ENCODE assay signal across 30 cellular contexts in the genomic region with DNA sequence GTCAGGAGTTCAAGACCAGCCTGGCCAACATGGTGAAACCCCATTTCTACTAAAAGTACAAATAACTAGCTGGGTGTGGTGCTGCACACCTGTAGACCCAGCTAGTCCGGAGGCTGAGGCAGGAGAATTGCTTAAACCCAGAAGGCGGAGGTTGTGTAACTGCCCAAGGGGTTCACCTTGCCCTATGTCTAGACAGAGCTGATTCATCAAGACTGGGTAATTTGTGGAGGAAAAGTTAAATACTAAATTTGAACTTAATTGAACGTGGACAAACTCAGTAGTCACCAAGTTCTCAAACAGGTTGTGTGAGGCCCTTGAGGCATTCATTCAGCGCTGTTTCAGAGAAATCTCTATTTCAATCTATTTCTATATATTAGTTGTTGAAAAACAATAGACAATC.
"Had no signal": no experiment of that assay in that cellular context is flagged by ENCODE, and none has a peak within 500 bp of the region (broad histone marks: within the 10 kb centered on the region; RNA-seq: fewer than 3 reads in every experiment).

No MANE protein-coding gene starts in this region.

- H3K27me3 ChIP-seq: ascending aorta, breast epithelium, dorsolateral prefrontal cortex, esophagus muscularis mucosa, foreskin keratinocyte, gastrocnemius medialis had no signal

- H3K27ac Mint-ChIP-seq: activated CD4-positive, alpha-beta memory T cell treated with anti-CD3 and anti-CD28 coated beads, Interleukin-2, amount 10 ng/mL, durations not matched to agents 7 days and 5 days; activated CD4-positive, alpha-beta T cell treated with anti-CD3 and anti-CD28 coated beads, Interleukin-2, amount 10 ng/mL, durations not matched to agents 7 days and 5 days; activated naive CD4-positive, alpha-beta T cell treated with anti-CD3 and anti-CD28 coated beads, Interleukin-2, amount 10 ng/mL, durations not matched to agents 7 days and 5 days; activated naive CD4-positive, alpha-beta T cell treated with anti-CD3 and anti-CD28 coated beads, Interleukin-2, amount 50 U/mL, for 72 hours; activated naive CD8-positive, alpha-beta T cell treated with anti-CD3 and anti-CD28 coated beads, Interleukin-2, amount 10 ng/mL, durations not matched to agents 7 days and 5 days; activated T-cell treated with anti-CD3 and anti-CD28 coated beads, Interleukin-2, amount 50 U/mL, for 24 hours; activated T-cell treated with anti-CD3 and anti-CD28 coated beads, Interleukin-2, amount 50 U/mL, for 72 hours; brain; dendritic cell treated with granulocyte-macrophage colony-stimulating factor and Interleukin-4, amounts not matched to agents 40 ng/mL and 50 ng/mL, for 4 days; endodermal cell; WTC11 had no signal

- H3K4me1 ChIP-seq: ascending aorta, breast epithelium, esophagus muscularis mucosa, foreskin keratinocyte, gastrocnemius medialis had no signal

- H3K9me3 Mint-ChIP-seq: central memory CD8-positive, alpha-beta T cell had no signal

- H3K4me1 Mint-ChIP-seq: activated CD4-positive, alpha-beta memory T cell treated with anti-CD3 and anti-CD28 coated beads, Interleukin-2, amount 10 ng/mL, durations not matched to agents 7 days and 5 days; activated CD4-positive, alpha-beta T cell treated with anti-CD3 and anti-CD28 coated beads, Interleukin-2, amount 10 ng/mL, durations not matched to agents 7 days and 5 days; activated naive CD4-positive, alpha-beta T cell treated with anti-CD3 and anti-CD28 coated beads, Interleukin-2, amount 10 ng/mL, durations not matched to agents 7 days and 5 days; activated naive CD8-positive, alpha-beta T cell treated with anti-CD3 and anti-CD28 coated beads, Interleukin-2, amount 10 ng/mL, durations not matched to agents 7 days and 5 days; brain; central memory CD8-positive, alpha-beta T cell had no signal

- H3K36me3 ChIP-seq: ascending aorta, breast epithelium, esophagus muscularis mucosa, gastrocnemius medialis had no signal

- ATAC-seq: activated naive CD4-positive, alpha-beta T cell treated with anti-CD3 and anti-CD28 coated beads, Interleukin-2, amount 50 U/mL, for 72 hours; activated T-cell treated with anti-CD3 and anti-CD28 coated beads, Interleukin-2, amount 50 U/mL, for 72 hours; foreskin keratinocyte; gastrocnemius medialis had no signal

- H3K4me3 Mint-ChIP-seq: activated CD4-positive, alpha-beta memory T cell treated with anti-CD3 and anti-CD28 coated beads, Interleukin-2, amount 10 ng/mL, durations not matched to agents 7 days and 5 days; activated CD4-positive, alpha-beta T cell treated with anti-CD3 and anti-CD28 coated beads, Interleukin-2, amount 10 ng/mL, durations not matched to agents 7 days and 5 days; activated naive CD4-positive, alpha-beta T cell treated with anti-CD3 and anti-CD28 coated beads, Interleukin-2, amount 10 ng/mL, durations not matched to agents 7 days and 5 days; activated naive CD8-positive, alpha-beta T cell treated with anti-CD3 and anti-CD28 coated beads, Interleukin-2, amount 10 ng/mL, durations not matched to agents 7 days and 5 days; activated T-cell treated with anti-CD3 and anti-CD28 coated beads, Interleukin-2, amount 50 U/mL, for 24 hours; activated T-cell treated with anti-CD3 and anti-CD28 coated beads, Interleukin-2, amount 50 U/mL, for 72 hours; brain; central memory CD8-positive, alpha-beta T cell; dendritic cell treated with granulocyte-macrophage colony-stimulating factor and Interleukin-4, amounts not matched to agents 40 ng/mL and 50 ng/mL, for 4 days; endodermal cell; WTC11 had no signal

- H3K4me3 ChIP-seq: ascending aorta, breast epithelium, coronary artery, dorsolateral prefrontal cortex, esophagus muscularis mucosa, gastrocnemius medialis had no signal

- DNase-seq: activated CD4-positive, alpha-beta memory T cell treated with anti-CD3 and anti-CD28 coated beads, Interleukin-2, amount 10 ng/mL, durations not matched to agents 7 days and 5 days; activated CD4-positive, alpha-beta T cell treated with anti-CD3 and anti-CD28 coated beads for 1 hour; activated CD4-positive, alpha-beta T cell treated with anti-CD3 and anti-CD28 coated beads for 4 hours; activated CD4-positive, alpha-beta T cell treated with anti-CD3 and anti-CD28 coated beads, Interleukin-2, amount 10 ng/mL, durations not matched to agents 7 days and 5 days; activated CD4-positive, alpha-beta T cell treated with anti-CD3 and anti-CD28 coated beads, Interleukin-2, amount 50 U/mL, for 4 hours; activated CD8-positive, alpha-beta memory T cell treated with anti-CD3 and anti-CD28 coated beads, Interleukin-2, amount 50 U/mL, for 48 hours; activated gamma-delta T cell; activated naive CD4-positive, alpha-beta T cell; activated naive CD4-positive, alpha-beta T cell treated with anti-CD3 and anti-CD28 coated beads, Interleukin-2, amount 10 ng/mL, durations not matched to agents 7 days and 5 days; activated naive CD8-positive, alpha-beta T cell treated with anti-CD3 and anti-CD28 coated beads, Interleukin-2, amount 10 ng/mL, durations not matched to agents 7 days and 5 days; activated T-cell treated with anti-CD3 and anti-CD28 coated beads for 4 hours; activated T-cell treated with anti-CD3 and anti-CD28 coated beads, Interleukin-2, amount 50 U/mL, for 24 hours; activated T-cell treated with anti-CD3 and anti-CD28 coated beads, Interleukin-2, amount 50 U/mL, for 72 hours; dorsolateral prefrontal cortex; effector memory CD4-positive, alpha-beta T cell; endodermal cell; erythroblast; gastrocnemius medialis; head of caudate nucleus; T-helper 2 cell had no signal

- H3K27ac ChIP-seq: ascending aorta, breast epithelium, coronary artery, dorsolateral prefrontal cortex, esophagus muscularis mucosa, foreskin keratinocyte, gastrocnemius medialis had no signal

- H3K27me3 Mint-ChIP-seq: activated CD4-positive, alpha-beta memory T cell treated with anti-CD3 and anti-CD28 coated beads, Interleukin-2, amount 10 ng/mL, durations not matched to agents 7 days and 5 days; activated CD4-positive, alpha-beta T cell treated with anti-CD3 and anti-CD28 coated beads, Interleukin-2, amount 10 ng/mL, durations not matched to agents 7 days and 5 days; activated naive CD4-positive, alpha-beta T cell treated with anti-CD3 and anti-CD28 coated beads, Interleukin-2, amount 10 ng/mL, durations not matched to agents 7 days and 5 days; activated naive CD8-positive, alpha-beta T cell treated with anti-CD3 and anti-CD28 coated beads, Interleukin-2, amount 10 ng/mL, durations not matched to agents 7 days and 5 days; activated T-cell treated with anti-CD3 and anti-CD28 coated beads, Interleukin-2, amount 50 U/mL, for 24 hours; brain; central memory CD8-positive, alpha-beta T cell; dendritic cell treated with granulocyte-macrophage colony-stimulating factor and Interleukin-4, amounts not matched to agents 40 ng/mL and 50 ng/mL, for 4 days had no signal

- H3K9me3 ChIP-seq: ascending aorta, breast epithelium, esophagus muscularis mucosa, gastrocnemius medialis had no signal

- H3K36me3 Mint-ChIP-seq: activated naive CD8-positive, alpha-beta T cell treated with anti-CD3 and anti-CD28 coated beads, Interleukin-2, amount 10 ng/mL, durations not matched to agents 7 days and 5 days had no signal
